ENCODE assay signal across 8 cellular contexts in the genomic region with DNA sequence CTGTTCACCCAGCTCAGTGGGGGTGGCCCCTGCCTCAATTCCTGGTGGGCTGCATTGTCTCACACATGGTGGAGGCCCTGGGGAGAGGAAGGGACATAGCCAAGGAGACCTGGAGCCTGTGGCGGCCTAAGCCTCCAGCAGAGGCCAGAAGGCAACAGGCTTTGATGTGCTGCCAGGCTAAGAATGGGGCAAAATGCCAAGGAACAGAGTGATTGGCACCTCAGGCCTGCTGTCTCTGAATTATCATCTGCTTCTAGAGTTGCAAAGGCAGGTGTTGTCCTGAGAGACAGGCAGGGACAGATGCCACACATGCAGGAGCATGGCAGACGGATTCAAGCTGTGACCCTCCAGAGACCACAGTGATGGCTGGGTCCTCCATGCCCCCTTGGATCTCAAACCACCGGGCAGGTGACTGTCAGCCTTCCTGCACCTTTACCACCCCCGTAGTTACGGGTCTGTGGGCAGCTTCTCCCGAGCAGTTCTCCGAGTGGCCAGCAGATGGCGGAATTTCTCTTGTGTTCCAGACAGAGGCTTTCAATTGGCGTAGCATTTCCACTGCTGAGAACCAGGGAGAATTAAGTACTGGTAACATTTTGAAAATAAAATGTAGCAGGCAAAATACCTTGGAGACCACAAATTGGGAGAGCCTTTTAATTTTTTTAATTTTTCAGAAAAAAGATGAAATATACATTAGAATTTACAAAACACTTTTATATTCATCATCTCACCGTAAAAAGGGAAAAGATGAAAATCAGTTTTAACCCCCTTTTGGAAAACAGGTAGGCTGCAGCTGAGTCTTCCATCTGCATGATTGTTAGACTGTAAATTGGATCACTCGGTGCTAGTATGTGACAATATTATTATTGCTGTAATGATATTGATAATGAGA.
DNase-seq lines count a peak whose midpoint lies in the region; ATAC-seq lines count a peak whose summit lies in the region.

No MANE protein-coding gene starts in this region.

- no peaks in the 10 kb centered on the region for H3K4me1 ChIP-seq in effector memory CD4-positive, alpha-beta T cell (ENCODE audit: control insufficient read depth, insufficient read depth, low read length, poor library complexity, severe bottlenecking)

- no peak overlapping the region for H3K4me3 Mint-ChIP-seq in activated CD4-positive, alpha-beta memory T cell treated with anti-CD3 and anti-CD28 coated beads for 36 hours
- H3K4me3 Mint-ChIP-seq in memory B cell: no peak overlapping the region

- no peaks in the 10 kb centered on the region for H3K36me3 Mint-ChIP-seq in activated CD4-positive, alpha-beta memory T cell treated with anti-CD3 and anti-CD28 coated beads for 36 hours
- no peaks in the 10 kb centered on the region for H3K36me3 Mint-ChIP-seq in memory B cell

- CTCF ChIA-PET in activated CD4-positive, alpha-beta memory T cell treated with anti-CD3 and anti-CD28 coated beads for 36 hours (lab: Charles Lee): interaction anchor here (0.7 to 5.6 kb wide), 29 partner anchors 9 to 1806 kb away, joined by 3 to 49 read pairs (median 4); no protein-coding TSS in a partner anchor

- H3K36me3 ChIP-seq in effector memory CD4-positive, alpha-beta T cell (ENCODE audit: control insufficient read depth, insufficient read depth, low read length): no peaks in the 10 kb centered on the region

- H3K27me3 ChIP-seq in effector memory CD4-positive, alpha-beta T cell (replicated peaks; ENCODE audit: control insufficient read depth, insufficient read depth, low read length, poor library complexity, severe bottlenecking): no peaks in the 10 kb centered on the region

- DNase-seq in C1 segment of cervical spinal cord (lab: John Stamatoyannopoulos, UW): peak in 13 of 14 donors; percentile 12 to 76 (median 56)
- peak; percentile 84 for DNase-seq in NCI-H748 treated with DMSO at 0.1 percent for 48 hours (lab: John Stamatoyannopoulos, UW)
- peak; percentile 90 for DNase-seq in activated CD4-positive, alpha-beta memory T cell treated with anti-CD3 and anti-CD28 coated beads for 36 hours
- DNase-seq in effector memory CD4-positive, alpha-beta T cell: peak; percentile 52 to 70 (median 54)
- peak; percentile 78 to 86 for DNase-seq in memory B cell (ENCODE audit: low spot score in 2 of 2)
- peak; percentile 60 to 74 for DNase-seq in stimulated activated CD8-positive, alpha-beta memory T cell treated with anti-CD3 and anti-CD28 coated beads, Interleukin-15, amount 100 ng/mL, for 4 hours (ENCODE audit: low read depth in 2 of 2)

- POLR2A ChIA-PET in activated CD4-positive, alpha-beta memory T cell treated with anti-CD3 and anti-CD28 coated beads for 36 hours (lab: Charles Lee): no interaction called here

- intact Hi-C loops in activated CD4-positive, alpha-beta memory T cell treated with anti-CD3 and anti-CD28 coated beads for 36 hours (cut with micrococcal nuclease): loop anchor here (1.0 to 2.0 kb wide), 4 partner anchors 233 to 1807 kb away; no protein-coding TSS in a partner anchor

- H3K27ac Mint-ChIP-seq in activated CD4-positive, alpha-beta memory T cell treated with anti-CD3 and anti-CD28 coated beads for 36 hours: no peak overlapping the region
- no peak overlapping the region for H3K27ac Mint-ChIP-seq in memory B cell

- H3K9me3 Mint-ChIP-seq in activated CD4-positive, alpha-beta memory T cell treated with anti-CD3 and anti-CD28 coated beads for 36 hours: no peaks in the 10 kb centered on the region
- no peaks in the 10 kb centered on the region for H3K9me3 Mint-ChIP-seq in memory B cell

- no peaks in the 10 kb centered on the region for H3K27me3 Mint-ChIP-seq in activated CD4-positive, alpha-beta memory T cell treated with anti-CD3 and anti-CD28 coated beads for 36 hours
- H3K27me3 Mint-ChIP-seq in memory B cell: peaks cover 2% of the 10 kb centered on the region

- H3K4me1 Mint-ChIP-seq in activated CD4-positive, alpha-beta memory T cell treated with anti-CD3 and anti-CD28 coated beads for 36 hours (ENCODE audit: low read depth): peaks cover 4% of the 10 kb centered on the region
- H3K4me1 Mint-ChIP-seq in memory B cell: no peaks in the 10 kb centered on the region

- no peak overlapping the region for H3K4me3 ChIP-seq in effector memory CD4-positive, alpha-beta T cell (ENCODE audit: insufficient read depth, low read depth, low read length, poor library complexity, severe bottlenecking)

- H3K27ac ChIP-seq in effector memory CD4-positive, alpha-beta T cell (ENCODE audit: insufficient read depth, low read length, poor library complexity, severe bottlenecking): no peak overlapping the region

- no peaks in the 10 kb centered on the region for H3K9me3 ChIP-seq in effector memory CD4-positive, alpha-beta T cell (ENCODE audit: control insufficient read depth, low read length)

- ATAC-seq in GM19324 (IDR thresholded peaks at IDR 0.05; ENCODE audit: low FRiP score, unreplicated experiment) (peak; percentile 73), HG03521 (IDR thresholded peaks at IDR 0.05; ENCODE audit: unreplicated experiment) (peak; percentile 76), memory B cell (ENCODE audit: low read depth) (peak; percentile 64)
